ENCODE assay signal across 4 cellular contexts in genomic region chr20:31470946-31471345, GRCh38. TPM values are rescaled to one million over a fixed set of nuclear protein-coding genes. Genes with fewer than 3 reads are reported as not detected.
"Had no signal": no experiment of that assay in that cellular context is flagged by ENCODE, and none has a peak within 500 bp of the region (broad histone marks: within the 10 kb centered on the region; RNA-seq: fewer than 3 reads in every experiment).

No MANE protein-coding gene starts in this region.

RNA-seq across cellular contexts. Expression of gene DEFB124, which starts 4.0 kb away (rescaled TPM):
- total RNA-seq: LHCN-M2, M059J, MCF 10A, NCI-H460 had no signal

RNA-seq across cellular contexts. Expression of gene REM1, which starts 4.1 kb away (rescaled TPM):
- total RNA-seq: LHCN-M2, M059J, MCF 10A, NCI-H460 had no signal

RNA-seq across cellular contexts. Expression of gene DEFB123, which starts 30.5 kb away (rescaled TPM):
- total RNA-seq: LHCN-M2, M059J, MCF 10A, NCI-H460 had no signal
